In genomic region chr7:10128748-10129147, GRCh38 we compare ENCODE assay signal across 10 cellular contexts.
DNase-seq lines count a peak whose midpoint lies in the region; ATAC-seq and TF ChIP-seq lines count a peak whose summit lies in the region.
"Had no signal": no experiment of that assay in that cellular context is flagged by ENCODE, and none has a peak within 500 bp of the region (broad histone marks: within the 10 kb centered on the region; RNA-seq: fewer than 3 reads in every experiment).

No MANE protein-coding gene starts in this region.

- no peaks in the 10 kb centered on the region for H3K4me1 Mint-ChIP-seq in Calu3 (ENCODE audit: low read depth, unreplicated experiment)

- H2AFZ ChIP-seq in Karpas-422 (ENCODE audit: low read length), result no peak overlapping the region

- in situ Hi-C loops in astrocyte of the cerebellum (cut with HindIII; ENCODE audit: low sequenced_read_pairs), result no loop called here

- no peaks in the 10 kb centered on the region for H3K36me3 ChIP-seq in Karpas-422 (ENCODE audit: insufficient read depth, low read length)
- H3K36me3 ChIP-seq: neutrophil had no signal

- H3K9ac ChIP-seq in Karpas-422 (ENCODE audit: low read length), result no peak overlapping the region

- no peaks in the 10 kb centered on the region for H3K9me3 ChIP-seq in Karpas-422 (ENCODE audit: low read length)
- H3K9me3 ChIP-seq: neutrophil had no signal

- BruUV-seq in Calu3 (replicated peaks; lab: Mats Ljungman, UMichigan), result no TSS peak

- no peak overlapping the region for H3K27ac Mint-ChIP-seq in Calu3 (ENCODE audit: unreplicated experiment)

- CTCF ChIA-PET in Calu3 (lab: Charles Lee), result interaction anchor here (0.7 to 1.4 kb wide), 3 partner anchors 106 to 571 kb away, joined by 3 to 5 read pairs (median 4); no protein-coding TSS in a partner anchor

- H3K4me3 ChIP-seq in Karpas-422 (ENCODE audit: low read length) (no peak overlapping the region), astrocyte of the cerebellum (ENCODE audit: low read depth, low read length) (no peak overlapping the region)

- H4K20me1 ChIP-seq in Karpas-422 (ENCODE audit: insufficient read depth, low read depth, low read length), result no peaks in the 10 kb centered on the region

- H3K27me3 Mint-ChIP-seq in Calu3 (ENCODE audit: unreplicated experiment), result no peaks in the 10 kb centered on the region

- H3K4me1 ChIP-seq in Karpas-422 (ENCODE audit: low read length), result no peaks in the 10 kb centered on the region

- no peaks in the 10 kb centered on the region for H3K79me2 ChIP-seq in Karpas-422 (ENCODE audit: low read length)

- no peaks in the 10 kb centered on the region for H3K36me3 Mint-ChIP-seq in Calu3 (ENCODE audit: insufficient read depth, unreplicated experiment)

- intact Hi-C loops in Calu3 (cut with micrococcal nuclease; ENCODE audit: unreplicated experiment), result loop anchor here (2.0 to 5.0 kb wide), 3 partner anchors 106 to 284 kb away; no protein-coding TSS in a partner anchor

- no peak overlapping the region for H3K4me2 ChIP-seq in Karpas-422 (ENCODE audit: low read depth, low read length, poor library complexity, severe bottlenecking)

- DNase-seq in Calu3 (peak; percentile 56), Karpas-422 (peak; percentile 48), astrocyte of the cerebellum (ENCODE audit: low read depth) (no peak), left kidney (ENCODE audit: low read depth, low spot score) (peak; percentile 27), epidermal melanocyte (ENCODE audit: insufficient read length, low spot score) (no peak), cortex of kidney (lab: John Stamatoyannopoulos, UW) (no peak)
- DNase-seq: DND-41 had no signal

- no peak for ATAC-seq in HG03159 (IDR thresholded peaks at IDR 0.05; ENCODE audit: unreplicated experiment)
- no peak for ATAC-seq in HG02938 (IDR thresholded peaks at IDR 0.05; ENCODE audit: unreplicated experiment)

- no peaks in the 10 kb centered on the region for H3K9me2 ChIP-seq in Karpas-422 (replicated peaks; ENCODE audit: insufficient read depth, low read length)

- TF ChIP-seq CTCF in Calu3 (IDR thresholded peaks at IDR 0.05; ENCODE audit: unreplicated experiment), result peak; percentile 58
- TF ChIP-seq CTCF in astrocyte of the cerebellum (IDR thresholded peaks at IDR 0.05; ENCODE audit: low read depth, low read length, missing control alignments), result peak; percentile 25

- H3K27me3 ChIP-seq in Karpas-422 (ENCODE audit: low read length), result no peaks in the 10 kb centered on the region
- H3K27me3 ChIP-seq: neutrophil had no signal

- H3K9me3 Mint-ChIP-seq in Calu3 (ENCODE audit: low read depth, unreplicated experiment), result no peaks in the 10 kb centered on the region

- no peak overlapping the region for H3K4me3 Mint-ChIP-seq in Calu3 (ENCODE audit: low read depth, unreplicated experiment)

- H3K27ac ChIP-seq in Karpas-422 (ENCODE audit: low read length), result no peak overlapping the region
- H3K27ac ChIP-seq: neutrophil had no signal

Comparison
In these comparisons a context has a peak if more than half of its experiments do, and no peak if none do; other contexts are left out.
1. DNase-seq: peak in Calu3 (single experiment), Karpas-422 (single experiment) and left kidney (single experiment); none in astrocyte of the cerebellum (single experiment), epidermal melanocyte (single experiment) and cortex of kidney (single experiment).